22 cellular contexts compared by ENCODE assay signal in genomic region chr17:13209091-13209490, GRCh38.
"Had no signal": no experiment of that assay in that cellular context is flagged by ENCODE, and none has a peak within 500 bp of the region (broad histone marks: within the 10 kb centered on the region; RNA-seq: fewer than 3 reads in every experiment).

No MANE protein-coding gene starts in this region.

- H3K4me3 Mint-ChIP-seq: activated CD4-positive, alpha-beta memory T cell treated with anti-CD3 and anti-CD28 coated beads, Interleukin-2, amount 10 ng/mL, durations not matched to agents 7 days and 5 days; activated CD4-positive, alpha-beta T cell treated with anti-CD3 and anti-CD28 coated beads, Interleukin-2, amount 10 ng/mL, durations not matched to agents 24 days and 14 days; activated T-helper 1 cell treated with anti-CD3 and anti-CD28 coated beads, Interleukin-12 subunit alpha, Interleukin-12 subunit beta, Interleukin-2, Interleukin-4 antibody, amounts not matched to agents 30 ng/mL and 10 ng/mL and 1 ng/mL, durations not matched to agents 14 hours and 24 hours and 36 hours; effector memory CD8-positive, alpha-beta T cell; nephron progenitor cell; stimulated activated memory B cell treated with anti-CD40 and anti-IgM and Interleukin-4, amounts not matched to agents 10 μg/mL and 1 μg/mL and 100 μg/mL, for 72 hours; T-cell; T-helper 2 cell treated with Interferon-gamma antibody and Interleukin-4, amounts not matched to agents 5 μg/mL and 100 μg/mL, for 36 hours; type B pancreatic cell had no signal

- H3K4me1 Mint-ChIP-seq: activated CD4-positive, alpha-beta memory T cell treated with anti-CD3 and anti-CD28 coated beads, Interleukin-2, amount 10 ng/mL, durations not matched to agents 7 days and 5 days; activated CD4-positive, alpha-beta T cell treated with anti-CD3 and anti-CD28 coated beads, Interleukin-2, amount 10 ng/mL, durations not matched to agents 24 days and 14 days; stimulated activated memory B cell treated with anti-CD40 and anti-IgM and Interleukin-4, amounts not matched to agents 10 μg/mL and 1 μg/mL and 100 μg/mL, for 72 hours; T-cell had no signal

- H3K27ac Mint-ChIP-seq: activated CD4-positive, alpha-beta memory T cell treated with anti-CD3 and anti-CD28 coated beads, Interleukin-2, amount 10 ng/mL, durations not matched to agents 7 days and 5 days; activated CD4-positive, alpha-beta T cell treated with anti-CD3 and anti-CD28 coated beads, Interleukin-2, amount 10 ng/mL, durations not matched to agents 24 days and 14 days; activated T-helper 1 cell treated with anti-CD3 and anti-CD28 coated beads, Interleukin-12 subunit alpha, Interleukin-12 subunit beta, Interleukin-2, Interleukin-4 antibody, amounts not matched to agents 30 ng/mL and 10 ng/mL and 1 ng/mL, durations not matched to agents 14 hours and 24 hours and 36 hours; effector memory CD8-positive, alpha-beta T cell; nephron progenitor cell; stimulated activated memory B cell treated with anti-CD40 and anti-IgM and Interleukin-4, amounts not matched to agents 10 μg/mL and 1 μg/mL and 100 μg/mL, for 72 hours; T-cell; T-helper 2 cell treated with Interferon-gamma antibody and Interleukin-4, amounts not matched to agents 5 μg/mL and 100 μg/mL, for 36 hours; type B pancreatic cell had no signal

- H3K9me3 Mint-ChIP-seq: activated T-helper 1 cell treated with anti-CD3 and anti-CD28 coated beads, Interleukin-12 subunit alpha, Interleukin-12 subunit beta, Interleukin-2, Interleukin-4 antibody, amounts not matched to agents 30 ng/mL and 10 ng/mL and 1 ng/mL, durations not matched to agents 14 hours and 24 hours and 36 hours; T-helper 2 cell treated with Interferon-gamma antibody and Interleukin-4, amounts not matched to agents 5 μg/mL and 100 μg/mL, for 36 hours had no signal

- ATAC-seq: activated CD4-positive, CD25-positive, alpha-beta regulatory T cell treated with anti-CD3 and anti-CD28 coated beads, Interleukin-2, amount 50 U/mL, for 24 hours; effector memory CD8-positive, alpha-beta T cell; left lobe of liver; lower lobe of right lung; mucosa of descending colon; right lobe of liver; stimulated activated memory B cell treated with anti-CD40 and anti-IgM and Interleukin-4, amounts not matched to agents 10 μg/mL and 1 μg/mL and 100 μg/mL, for 72 hours; T-cell had no signal

- H3K36me3 Mint-ChIP-seq: stimulated activated memory B cell treated with anti-CD40 and anti-IgM and Interleukin-4, amounts not matched to agents 10 μg/mL and 1 μg/mL and 100 μg/mL, for 72 hours; T-cell; type B pancreatic cell had no signal

- H3K27me3 Mint-ChIP-seq: activated CD4-positive, alpha-beta memory T cell treated with anti-CD3 and anti-CD28 coated beads, Interleukin-2, amount 10 ng/mL, durations not matched to agents 7 days and 5 days; activated CD4-positive, alpha-beta T cell treated with anti-CD3 and anti-CD28 coated beads, Interleukin-2, amount 10 ng/mL, durations not matched to agents 24 days and 14 days; stimulated activated memory B cell treated with anti-CD40 and anti-IgM and Interleukin-4, amounts not matched to agents 10 μg/mL and 1 μg/mL and 100 μg/mL, for 72 hours; type B pancreatic cell had no signal

- DNase-seq: activated CD4-positive, alpha-beta memory T cell treated with anti-CD3 and anti-CD28 coated beads, Interleukin-2, amount 10 ng/mL, durations not matched to agents 7 days and 5 days; activated CD4-positive, alpha-beta T cell treated with anti-CD3 and anti-CD28 coated beads, Interleukin-2, amount 10 ng/mL, durations not matched to agents 24 days and 14 days; activated gamma-delta T cell; activated naive CD4-positive, alpha-beta T cell treated with anti-CD3 and anti-CD28 coated beads, Interleukin-2, amount 50 U/mL, for 16 hours; caudate nucleus; dorsolateral prefrontal cortex; effector memory CD8-positive, alpha-beta T cell; foreskin fibroblast; lower lobe of right lung; mesendoderm; mucosa of descending colon; nephron progenitor cell; right lobe of liver; small intestine; stimulated activated CD4-positive, alpha-beta T cell treated with anti-CD3 and anti-CD28 coated beads, Interleukin-2, amount 100 ng/mL, for 24 hours; T-cell had no signal
